In the genomic region with DNA sequence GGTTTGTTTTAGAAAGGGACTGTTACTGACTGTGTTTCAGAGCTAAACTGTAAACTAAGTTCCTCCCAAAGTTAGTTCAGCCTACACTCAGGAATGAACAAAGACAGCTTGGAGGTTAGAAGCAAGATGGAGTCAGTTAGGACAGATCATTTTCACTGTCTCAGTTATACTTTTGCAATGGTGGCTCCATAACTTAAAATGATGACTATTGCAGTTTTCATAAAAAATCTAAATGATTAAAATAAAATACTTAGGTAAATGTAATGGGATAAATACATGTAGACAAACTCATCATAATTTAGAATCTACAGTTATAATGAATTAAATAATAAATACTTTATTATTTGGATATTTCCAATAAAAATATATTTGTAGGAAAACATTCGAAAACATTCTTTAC, we compare ENCODE assay signal across 22 cellular contexts.
"Had no signal": no experiment of that assay in that cellular context is flagged by ENCODE, and none has a peak within 500 bp of the region (broad histone marks: within the 10 kb centered on the region; RNA-seq: fewer than 3 reads in every experiment).

No MANE protein-coding gene starts in this region.

- H3K9me3 ChIP-seq: SK-N-SH had no signal

- H3K27me3 ChIP-seq: MG63 had no signal

- H3K4me3 ChIP-seq: MG63 had no signal

- DNase-seq: Karpas-422, KG1, MG63, NCI-H1092, NCI-H1105 treated with DMSO at 0.1 percent for 48 hours, NCI-H1417 treated with DMSO at 0.1 percent for 48 hours, NCI-H146, NCI-H1694 treated with DMSO at 0.1 percent for 48 hours, NCI-H1930, NCI-H2081, NCI-H2107, NCI-H2171, NCI-H226, NCI-H446, NCI-H510A, NCI-H524 treated with DMSO at 0.1 percent for 48 hours, NCI-H69, NCI-H774, SHP77, SK-N-SH, SW 1271 had no signal

- H3K36me3 ChIP-seq: MG63 had no signal

- H3K4me2 ChIP-seq: SK-N-SH had no signal

- H3K9ac ChIP-seq: SK-N-SH had no signal

- H3K27ac ChIP-seq: RWPE1 had no signal
